ENCODE assay signal across 9 cellular contexts in the genomic region with DNA sequence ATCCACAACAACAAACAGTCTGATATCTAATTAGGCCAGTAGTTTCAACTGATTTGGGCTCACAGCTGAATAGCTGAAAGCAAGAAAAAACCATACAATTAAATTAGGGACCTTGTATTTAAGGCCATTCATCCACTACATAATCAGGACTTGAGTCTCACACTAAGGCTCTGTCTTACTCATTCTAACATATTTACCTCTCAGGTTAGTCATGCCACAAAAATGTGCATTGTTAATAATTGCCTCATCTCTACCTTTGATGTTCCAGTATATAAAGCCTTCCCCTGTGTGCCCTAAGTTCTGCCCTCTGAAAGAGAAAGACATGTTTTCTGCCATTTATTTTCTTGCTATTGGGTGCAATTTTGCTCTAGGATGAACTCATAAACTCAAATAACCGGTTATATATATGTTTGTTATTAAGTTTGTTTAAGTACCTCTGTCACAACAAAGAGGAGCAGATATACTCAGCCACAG. TPM values are rescaled to one million over a fixed set of nuclear protein-coding genes. Genes with fewer than 3 reads are reported as not detected.
DNase-seq lines count a peak whose midpoint lies in the region; ATAC-seq and TF ChIP-seq lines count a peak whose summit lies in the region.
"Had no signal": no experiment of that assay in that cellular context is flagged by ENCODE, and none has a peak within 500 bp of the region (broad histone marks: within the 10 kb centered on the region; RNA-seq: fewer than 3 reads in every experiment).

No MANE protein-coding gene starts in this region.

- H2BK120ac ChIP-seq in trophoblast cell (ENCODE audit: insufficient read depth, low read length, poor library complexity), result peak overlapping the region; percentile 90

- H3K9ac ChIP-seq in trophoblast cell (ENCODE audit: low read length), result no peak overlapping the region

- H3K4me1 ChIP-seq in trophoblast cell (ENCODE audit: control insufficient read depth in 1 of 2, insufficient read depth in 2 of 2, low read length in 2 of 2) (peaks cover 5 to 8% of the 10 kb centered on the region in 2 experiments), heart left ventricle (peaks cover 0 to 24% (median 4%) of the 10 kb centered on the region in 12 donors)

- H3K27ac ChIP-seq in epithelial cell of prostate (peak overlapping the region; percentile 99), trophoblast cell (ENCODE audit: low read depth, low read length) (peak overlapping the region; percentile 98), heart left ventricle (peak overlapping the region in 1 of 12 donors; percentile 53), substantia nigra (ENCODE audit: low read depth, low read length, poor library complexity, severe bottlenecking) (no peak overlapping the region)

- no peak overlapping the region for H3K14ac ChIP-seq in trophoblast cell (ENCODE audit: low read length)

- no peak overlapping the region for H3K18ac ChIP-seq in trophoblast cell (ENCODE audit: low read length)

- no peak overlapping the region for H3K4ac ChIP-seq in trophoblast cell (ENCODE audit: low read depth, low read length)

- no peak overlapping the region for H4K12ac ChIP-seq in trophoblast cell (ENCODE audit: low read depth, low read length)

- H3K4me3 ChIP-seq in trophoblast cell (ENCODE audit: low read depth, low read length) (no peak overlapping the region), heart left ventricle (no peak overlapping the region)

- intact Hi-C loops in heart left ventricle (cut with DNase I), result loop anchor here in 2 of 10 donors (5.0 to 10.0 kb wide), 2 partner anchors 58 to 75 kb away; no protein-coding TSS in a partner anchor

- H3K79me1 ChIP-seq in trophoblast cell (ENCODE audit: low read length), result peaks cover 24% of the 10 kb centered on the region

- H4K8ac ChIP-seq in trophoblast cell (ENCODE audit: low read depth, low read length), result no peak overlapping the region

- no peaks in the 10 kb centered on the region for H3K9me3 ChIP-seq in trophoblast cell (ENCODE audit: insufficient read depth, low read depth, low read length)
- peaks cover 0 to 22% (median under 1%) of the 10 kb centered on the region in 12 donors for H3K9me3 ChIP-seq in heart left ventricle

- TF ChIP-seq POLR2A in heart left ventricle (IDR thresholded peaks at IDR 0.05), result no peak

- WGBS in trophoblast cell (ENCODE audit: extremely low coverage, insufficient coverage, insufficient read length), result no CpG with 5 or more reads among the region's 1 CpG
- WGBS in heart left ventricle, 4 donors, result 83 to 92% (median 90%) methylated on average over 1 of the region's 1 CpG

- peak overlapping the region; percentile 29 for H3K4me2 ChIP-seq in trophoblast cell (ENCODE audit: low read length)

- no peak for TF ChIP-seq CTCF in heart left ventricle (IDR thresholded peaks at IDR 0.05)

- no peaks in the 10 kb centered on the region for H3K79me2 ChIP-seq in trophoblast cell (ENCODE audit: control insufficient read depth, insufficient read depth, low read length, poor library complexity)

- no peak overlapping the region for H2BK12ac ChIP-seq in trophoblast cell (ENCODE audit: low read length)

- no peak overlapping the region for H3K23ac ChIP-seq in trophoblast cell (ENCODE audit: low read length)

- H3K36me3 ChIP-seq in trophoblast cell (ENCODE audit: control insufficient read depth in 1 of 2, insufficient read depth in 2 of 2, low read length in 2 of 2), result no peaks in the 10 kb centered on the region
- H3K36me3 ChIP-seq in heart left ventricle, result no peaks in the 10 kb centered on the region

- H3K27me3 ChIP-seq in trophoblast cell (ENCODE audit: insufficient read depth, low read length) (no peaks in the 10 kb centered on the region), heart left ventricle (no peaks in the 10 kb centered on the region)

- no peak overlapping the region for H4K91ac ChIP-seq in trophoblast cell (ENCODE audit: low read depth, low read length)

- no peak overlapping the region for H2AFZ ChIP-seq in trophoblast cell (ENCODE audit: insufficient read depth, low read length, poor library complexity)

- peak overlapping the region; percentile 53 for H2BK5ac ChIP-seq in trophoblast cell (ENCODE audit: low read depth, low read length, poor library complexity)

- no peak overlapping the region for H2AK5ac ChIP-seq in trophoblast cell (ENCODE audit: low read length)

- DNase-seq in EL (peak; percentile 91), RKO (ENCODE audit: low spot score) (peak; percentile 96), epithelial cell of prostate (ENCODE audit: low read depth, low spot score) (peak; percentile 83), trophoblast cell (peak; percentile 45 to 96), islet precursor cell (no peak), heart left ventricle (no peak), substantia nigra (lab: John Stamatoyannopoulos, UW) (no peak)
- DNase-seq: H7 had no signal

- ATAC-seq in heart left ventricle (no peak), GM18907 (IDR thresholded peaks at IDR 0.05; ENCODE audit: unreplicated experiment) (no peak)

RNA-seq across cellular contexts. Expression of a gene that starts 5.3 kb away (rescaled TPM):
- polyA plus RNA-seq in trophoblast cell (2013), result 142 and 155 TPM in 2 replicates
- total RNA-seq in heart left ventricle, result 10 to 100 TPM; 16.5 to 36.4 (median 21.3) TPM
- 10 to 100 TPM in 1 of 2 donors, 1 to 10 TPM in 1; 4.3 to 15.1 TPM for polyA plus RNA-seq in heart left ventricle

Comparison
In these comparisons a context has a peak if more than half of its experiments do, and no peak if none do; other contexts are left out.
1. DNase-seq: peak in EL (single experiment), RKO (single experiment), epithelial cell of prostate (single experiment) and trophoblast cell (2 of 2); none in islet precursor cell (single experiment), heart left ventricle (0 of 5) and substantia nigra (0 of 49).